1 cellular context compared by ENCODE assay signal in the genomic region with DNA sequence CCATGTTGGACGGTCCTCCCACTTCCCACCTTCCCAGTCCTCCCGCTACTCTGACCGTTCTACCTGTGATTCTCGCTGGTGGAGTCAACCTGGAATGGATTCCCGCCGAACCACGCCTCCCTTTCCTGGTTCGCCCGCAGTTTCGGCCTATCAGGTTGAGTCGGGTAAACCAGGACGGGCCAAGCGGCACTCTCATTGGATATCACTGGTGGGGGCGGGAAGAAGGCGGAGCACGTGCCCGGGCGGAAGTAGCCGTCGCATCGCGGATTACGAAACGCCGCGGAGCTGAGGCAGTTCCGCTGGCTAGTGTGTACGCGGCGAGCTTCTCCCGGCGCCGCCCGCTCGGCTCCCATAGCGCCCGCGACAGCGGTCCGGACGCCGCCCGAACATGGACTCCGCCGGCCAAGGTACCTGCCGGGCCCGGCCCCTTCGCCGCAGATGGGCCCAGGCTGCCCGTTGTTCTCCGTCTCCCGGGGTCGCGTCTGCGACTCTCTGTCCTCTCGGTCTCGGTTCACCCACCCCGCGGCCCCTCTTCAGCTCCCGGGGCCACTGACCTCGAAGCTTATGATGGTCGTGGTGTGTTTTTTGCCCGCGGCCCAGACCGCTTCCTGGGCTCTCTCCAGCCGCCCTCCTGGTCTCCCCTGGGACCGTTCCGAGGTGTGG.
TF ChIP-seq lines count a peak whose summit lies in the region.

A gene (plus strand): TSS at position 293 of the 663 bp plus-strand sequence. CDS start 96 bp downstream, at position 389.

TF ChIP-seq in K562, 482 proteins besides CTCF, POLR2A, EP300 and RAD21 (continued from another document):
- TF ChIP-seq KDM2B (CRISPR knock-in tag; IDR thresholded peaks at IDR 0.05) (peak; percentile 74; the same call in 1 of the 2 replicates), ZNF24 (IDR thresholded peaks at IDR 0.05) (no peak), ZNF830 (CRISPR knock-in tag; IDR thresholded peaks at IDR 0.05) (no peak), TAF15 (IDR thresholded peaks at IDR 0.05; ENCODE audit: low read depth, low read length) (no peak), BRD9 (IDR thresholded peaks at IDR 0.05; ENCODE audit: low read depth, partially characterized antibody) (no peak), NRF1 (conservative IDR thresholded peaks at IDR 0.05 in 1 of 2, IDR thresholded peaks at IDR 0.05 in 1 of 2) (no peak; a peak in 2 of 4 replicates), ZBTB7A (IDR thresholded peaks at IDR 0.05; ENCODE audit: borderline replicate concordance, control insufficient read depth, low read depth, low read length) (no peak), ZNF134 (CRISPR knock-in tag; conservative IDR thresholded peaks at IDR 0.05) (no peak), ZNF354B (CRISPR knock-in tag; IDR thresholded peaks at IDR 0.05) (no peak), SRSF3 (IDR thresholded peaks at IDR 0.05; ENCODE audit: insufficient read depth, low read length) (no peak), TBL1XR1 (IDR thresholded peaks at IDR 0.05; ENCODE audit: low read length in 2 of 2) (no peak; a peak in 2 of 4 replicates), NCOA6 (IDR thresholded peaks at IDR 0.05) (no peak), TCFL5 (CRISPR knock-in tag; conservative IDR thresholded peaks at IDR 0.05) (no peak), TRIM24 (IDR thresholded peaks at IDR 0.05) (no peak; a peak in 1 of 4 replicates), ZBTB8A (IDR thresholded peaks at IDR 0.05; ENCODE audit: partially characterized antibody) (no peak), ZNF274 (IDR thresholded peaks at IDR 0.05; ENCODE audit: borderline replicate concordance, low read depth, low read length) (no peak), ZNF75A (CRISPR knock-in tag; IDR thresholded peaks at IDR 0.05) (no peak), EGR1 (conservative IDR thresholded peaks at IDR 0.05) (peak; percentile 55), ZNF785 (CRISPR knock-in tag; IDR thresholded peaks at IDR 0.05) (no peak), NCOA2 (IDR thresholded peaks at IDR 0.05; ENCODE audit: partially characterized antibody in 2 of 2) (no peak), ILK (tag; IDR thresholded peaks at IDR 0.05; ENCODE audit: borderline replicate concordance, low read depth) (no peak), OTX1 (CRISPR knock-in tag; IDR thresholded peaks at IDR 0.05) (no peak), MCM2 (IDR thresholded peaks at IDR 0.05; ENCODE audit: low read depth) (no peak), E2F3 (CRISPR knock-in tag; IDR thresholded peaks at IDR 0.05) (no peak), ARID2 (IDR thresholded peaks at IDR 0.05) (no peak), ZNF445 (CRISPR knock-in tag; IDR thresholded peaks at IDR 0.05; ENCODE audit: low read depth) (no peak), HDAC6 (IDR thresholded peaks at IDR 0.05; ENCODE audit: low read depth, low read length) (no peak), NBN (IDR thresholded peaks at IDR 0.05; ENCODE audit: low read depth) (no peak), ZFP36 (IDR thresholded peaks at IDR 0.05; ENCODE audit: low read depth, low read length, partially characterized antibody) (no peak)
- TF ChIP-seq, protein P1, sequence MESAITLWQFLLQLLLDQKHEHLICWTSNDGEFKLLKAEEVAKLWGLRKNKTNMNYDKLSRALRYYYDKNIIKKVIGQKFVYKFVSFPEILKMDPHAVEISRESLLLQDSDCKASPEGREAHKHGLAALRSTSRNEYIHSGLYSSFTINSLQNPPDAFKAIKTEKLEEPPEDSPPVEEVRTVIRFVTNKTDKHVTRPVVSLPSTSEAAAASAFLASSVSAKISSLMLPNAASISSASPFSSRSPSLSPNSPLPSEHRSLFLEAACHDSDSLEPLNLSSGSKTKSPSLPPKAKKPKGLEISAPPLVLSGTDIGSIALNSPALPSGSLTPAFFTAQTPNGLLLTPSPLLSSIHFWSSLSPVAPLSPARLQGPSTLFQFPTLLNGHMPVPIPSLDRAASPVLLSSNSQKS (CRISPR knock-in tag; IDR thresholded peaks at IDR 0.05) = no peak
- TF ChIP-seq, protein P2, sequence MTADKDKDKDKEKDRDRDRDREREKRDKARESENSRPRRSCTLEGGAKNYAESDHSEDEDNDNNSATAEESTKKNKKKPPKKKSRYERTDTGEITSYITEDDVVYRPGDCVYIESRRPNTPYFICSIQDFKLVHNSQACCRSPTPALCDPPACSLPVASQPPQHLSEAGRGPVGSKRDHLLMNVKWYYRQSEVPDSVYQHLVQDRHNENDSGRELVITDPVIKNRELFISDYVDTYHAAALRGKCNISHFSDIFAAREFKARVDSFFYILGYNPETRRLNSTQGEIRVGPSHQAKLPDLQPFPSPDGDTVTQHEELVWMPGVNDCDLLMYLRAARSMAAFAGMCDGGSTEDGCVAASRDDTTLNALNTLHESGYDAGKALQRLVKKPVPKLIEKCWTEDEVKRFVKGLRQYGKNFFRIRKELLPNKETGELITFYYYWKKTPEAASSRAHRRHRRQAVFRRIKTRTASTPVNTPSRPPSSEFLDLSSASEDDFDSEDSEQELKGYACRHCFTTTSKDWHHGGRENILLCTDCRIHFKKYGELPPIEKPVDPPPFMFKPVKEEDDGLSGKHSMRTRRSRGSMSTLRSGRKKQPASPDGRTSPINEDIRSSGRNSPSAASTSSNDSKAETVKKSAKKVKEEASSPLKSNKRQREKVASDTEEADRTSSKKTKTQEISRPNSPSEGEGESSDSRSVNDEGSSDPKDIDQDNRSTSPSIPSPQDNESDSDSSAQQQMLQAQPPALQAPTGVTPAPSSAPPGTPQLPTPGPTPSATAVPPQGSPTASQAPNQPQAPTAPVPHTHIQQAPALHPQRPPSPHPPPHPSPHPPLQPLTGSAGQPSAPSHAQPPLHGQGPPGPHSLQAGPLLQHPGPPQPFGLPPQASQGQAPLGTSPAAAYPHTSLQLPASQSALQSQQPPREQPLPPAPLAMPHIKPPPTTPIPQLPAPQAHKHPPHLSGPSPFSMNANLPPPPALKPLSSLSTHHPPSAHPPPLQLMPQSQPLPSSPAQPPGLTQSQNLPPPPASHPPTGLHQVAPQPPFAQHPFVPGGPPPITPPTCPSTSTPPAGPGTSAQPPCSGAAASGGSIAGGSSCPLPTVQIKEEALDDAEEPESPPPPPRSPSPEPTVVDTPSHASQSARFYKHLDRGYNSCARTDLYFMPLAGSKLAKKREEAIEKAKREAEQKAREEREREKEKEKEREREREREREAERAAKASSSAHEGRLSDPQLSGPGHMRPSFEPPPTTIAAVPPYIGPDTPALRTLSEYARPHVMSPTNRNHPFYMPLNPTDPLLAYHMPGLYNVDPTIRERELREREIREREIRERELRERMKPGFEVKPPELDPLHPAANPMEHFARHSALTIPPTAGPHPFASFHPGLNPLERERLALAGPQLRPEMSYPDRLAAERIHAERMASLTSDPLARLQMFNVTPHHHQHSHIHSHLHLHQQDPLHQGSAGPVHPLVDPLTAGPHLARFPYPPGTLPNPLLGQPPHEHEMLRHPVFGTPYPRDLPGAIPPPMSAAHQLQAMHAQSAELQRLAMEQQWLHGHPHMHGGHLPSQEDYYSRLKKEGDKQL (CRISPR knock-in tag; IDR thresholded peaks at IDR 0.05; ENCODE audit: borderline replicate concordance) = no peak
- TF ChIP-seq, protein P3, sequence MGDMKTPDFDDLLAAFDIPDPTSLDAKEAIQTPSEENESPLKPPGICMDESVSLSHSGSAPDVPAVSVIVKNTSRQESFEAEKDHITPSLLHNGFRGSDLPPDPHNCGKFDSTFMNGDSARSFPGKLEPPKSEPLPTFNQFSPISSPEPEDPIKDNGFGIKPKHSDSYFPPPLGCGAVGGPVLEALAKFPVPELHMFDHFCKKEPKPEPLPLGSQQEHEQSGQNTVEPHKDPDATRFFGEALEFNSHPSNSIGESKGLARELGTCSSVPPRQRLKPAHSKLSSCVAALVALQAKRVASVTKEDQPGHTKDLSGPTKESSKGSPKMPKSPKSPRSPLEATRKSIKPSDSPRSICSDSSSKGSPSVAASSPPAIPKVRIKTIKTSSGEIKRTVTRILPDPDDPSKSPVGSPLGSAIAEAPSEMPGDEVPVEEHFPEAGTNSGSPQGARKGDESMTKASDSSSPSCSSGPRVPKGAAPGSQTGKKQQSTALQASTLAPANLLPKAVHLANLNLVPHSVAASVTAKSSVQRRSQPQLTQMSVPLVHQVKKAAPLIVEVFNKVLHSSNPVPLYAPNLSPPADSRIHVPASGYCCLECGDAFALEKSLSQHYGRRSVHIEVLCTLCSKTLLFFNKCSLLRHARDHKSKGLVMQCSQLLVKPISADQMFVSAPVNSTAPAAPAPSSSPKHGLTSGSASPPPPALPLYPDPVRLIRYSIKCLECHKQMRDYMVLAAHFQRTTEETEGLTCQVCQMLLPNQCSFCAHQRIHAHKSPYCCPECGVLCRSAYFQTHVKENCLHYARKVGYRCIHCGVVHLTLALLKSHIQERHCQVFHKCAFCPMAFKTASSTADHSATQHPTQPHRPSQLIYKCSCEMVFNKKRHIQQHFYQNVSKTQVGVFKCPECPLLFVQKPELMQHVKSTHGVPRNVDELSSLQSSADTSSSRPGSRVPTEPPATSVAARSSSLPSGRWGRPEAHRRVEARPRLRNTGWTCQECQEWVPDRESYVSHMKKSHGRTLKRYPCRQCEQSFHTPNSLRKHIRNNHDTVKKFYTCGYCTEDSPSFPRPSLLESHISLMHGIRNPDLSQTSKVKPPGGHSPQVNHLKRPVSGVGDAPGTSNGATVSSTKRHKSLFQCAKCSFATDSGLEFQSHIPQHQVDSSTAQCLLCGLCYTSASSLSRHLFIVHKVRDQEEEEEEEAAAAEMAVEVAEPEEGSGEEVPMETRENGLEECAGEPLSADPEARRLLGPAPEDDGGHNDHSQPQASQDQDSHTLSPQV (IDR thresholded peaks at IDR 0.05) = no peak
- TF ChIP-seq, protein P4, sequence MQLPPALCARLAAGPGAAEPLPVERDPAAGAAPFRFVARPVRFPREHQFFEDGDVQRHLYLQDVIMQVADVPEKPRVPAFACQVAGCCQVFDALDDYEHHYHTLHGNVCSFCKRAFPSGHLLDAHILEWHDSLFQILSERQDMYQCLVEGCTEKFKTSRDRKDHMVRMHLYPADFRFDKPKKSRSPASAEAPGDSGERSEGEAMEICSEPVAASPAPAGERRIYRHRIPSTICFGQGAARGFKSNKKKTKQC (CRISPR knock-in tag; IDR thresholded peaks at IDR 0.05) = 0 out of 2 replicates have a peak, but pooled peaks have one; percentile 10
- TF ChIP-seq, protein P5, sequence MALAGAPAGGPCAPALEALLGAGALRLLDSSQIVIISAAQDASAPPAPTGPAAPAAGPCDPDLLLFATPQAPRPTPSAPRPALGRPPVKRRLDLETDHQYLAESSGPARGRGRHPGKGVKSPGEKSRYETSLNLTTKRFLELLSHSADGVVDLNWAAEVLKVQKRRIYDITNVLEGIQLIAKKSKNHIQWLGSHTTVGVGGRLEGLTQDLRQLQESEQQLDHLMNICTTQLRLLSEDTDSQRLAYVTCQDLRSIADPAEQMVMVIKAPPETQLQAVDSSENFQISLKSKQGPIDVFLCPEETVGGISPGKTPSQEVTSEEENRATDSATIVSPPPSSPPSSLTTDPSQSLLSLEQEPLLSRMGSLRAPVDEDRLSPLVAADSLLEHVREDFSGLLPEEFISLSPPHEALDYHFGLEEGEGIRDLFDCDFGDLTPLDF (CRISPR knock-in tag; IDR thresholded peaks at IDR 0.05) = peak; percentile 94
- TF ChIP-seq, protein P6, sequence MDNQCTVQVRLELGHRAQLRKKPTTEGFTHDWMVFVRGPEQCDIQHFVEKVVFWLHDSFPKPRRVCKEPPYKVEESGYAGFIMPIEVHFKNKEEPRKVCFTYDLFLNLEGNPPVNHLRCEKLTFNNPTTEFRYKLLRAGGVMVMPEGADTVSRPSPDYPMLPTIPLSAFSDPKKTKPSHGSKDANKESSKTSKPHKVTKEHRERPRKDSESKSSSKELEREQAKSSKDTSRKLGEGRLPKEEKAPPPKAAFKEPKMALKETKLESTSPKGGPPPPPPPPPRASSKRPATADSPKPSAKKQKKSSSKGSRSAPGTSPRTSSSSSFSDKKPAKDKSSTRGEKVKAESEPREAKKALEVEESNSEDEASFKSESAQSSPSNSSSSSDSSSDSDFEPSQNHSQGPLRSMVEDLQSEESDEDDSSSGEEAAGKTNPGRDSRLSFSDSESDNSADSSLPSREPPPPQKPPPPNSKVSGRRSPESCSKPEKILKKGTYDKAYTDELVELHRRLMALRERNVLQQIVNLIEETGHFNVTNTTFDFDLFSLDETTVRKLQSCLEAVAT (IDR thresholded peaks at IDR 0.05) = peak; percentile 32 to 78; a peak in 2 of 4 replicates
- TF ChIP-seq, protein P7, sequence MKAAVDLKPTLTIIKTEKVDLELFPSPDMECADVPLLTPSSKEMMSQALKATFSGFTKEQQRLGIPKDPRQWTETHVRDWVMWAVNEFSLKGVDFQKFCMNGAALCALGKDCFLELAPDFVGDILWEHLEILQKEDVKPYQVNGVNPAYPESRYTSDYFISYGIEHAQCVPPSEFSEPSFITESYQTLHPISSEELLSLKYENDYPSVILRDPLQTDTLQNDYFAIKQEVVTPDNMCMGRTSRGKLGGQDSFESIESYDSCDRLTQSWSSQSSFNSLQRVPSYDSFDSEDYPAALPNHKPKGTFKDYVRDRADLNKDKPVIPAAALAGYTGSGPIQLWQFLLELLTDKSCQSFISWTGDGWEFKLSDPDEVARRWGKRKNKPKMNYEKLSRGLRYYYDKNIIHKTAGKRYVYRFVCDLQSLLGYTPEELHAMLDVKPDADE (conservative IDR thresholded peaks at IDR 0.05; ENCODE audit: control insufficient read depth, low read depth, low read length) = peak; percentile 67; the same call in 1 of the 2 replicates
- TF ChIP-seq, protein P8, sequence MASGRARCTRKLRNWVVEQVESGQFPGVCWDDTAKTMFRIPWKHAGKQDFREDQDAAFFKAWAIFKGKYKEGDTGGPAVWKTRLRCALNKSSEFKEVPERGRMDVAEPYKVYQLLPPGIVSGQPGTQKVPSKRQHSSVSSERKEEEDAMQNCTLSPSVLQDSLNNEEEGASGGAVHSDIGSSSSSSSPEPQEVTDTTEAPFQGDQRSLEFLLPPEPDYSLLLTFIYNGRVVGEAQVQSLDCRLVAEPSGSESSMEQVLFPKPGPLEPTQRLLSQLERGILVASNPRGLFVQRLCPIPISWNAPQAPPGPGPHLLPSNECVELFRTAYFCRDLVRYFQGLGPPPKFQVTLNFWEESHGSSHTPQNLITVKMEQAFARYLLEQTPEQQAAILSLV (tag; IDR thresholded peaks at IDR 0.05) = no peak
- TF ChIP-seq, protein P9, sequence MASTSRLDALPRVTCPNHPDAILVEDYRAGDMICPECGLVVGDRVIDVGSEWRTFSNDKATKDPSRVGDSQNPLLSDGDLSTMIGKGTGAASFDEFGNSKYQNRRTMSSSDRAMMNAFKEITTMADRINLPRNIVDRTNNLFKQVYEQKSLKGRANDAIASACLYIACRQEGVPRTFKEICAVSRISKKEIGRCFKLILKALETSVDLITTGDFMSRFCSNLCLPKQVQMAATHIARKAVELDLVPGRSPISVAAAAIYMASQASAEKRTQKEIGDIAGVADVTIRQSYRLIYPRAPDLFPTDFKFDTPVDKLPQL (IDR thresholded peaks at IDR 0.05; ENCODE audit: extremely low read depth, insufficient read length) = no peak
